26 cellular contexts compared by ENCODE assay signal in the genomic region with DNA sequence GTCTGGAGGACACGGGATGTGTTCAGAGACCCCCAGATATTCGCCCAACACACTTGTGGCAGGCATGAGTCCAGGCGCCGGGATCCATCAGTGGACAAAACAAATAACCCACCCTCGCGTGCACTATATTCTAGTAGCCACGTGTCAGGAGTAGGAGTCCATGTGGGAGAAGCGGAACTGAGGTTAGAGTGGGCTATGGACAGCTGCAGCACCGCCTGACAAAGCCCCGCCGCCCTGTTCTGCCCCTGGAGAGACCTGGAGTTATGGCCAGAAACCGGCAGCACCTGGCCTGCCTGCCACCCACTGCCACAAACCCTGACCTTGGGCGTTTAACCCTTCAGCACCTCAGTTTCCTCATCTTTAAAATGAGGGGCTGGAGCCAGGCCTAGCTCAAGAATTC.
"Had no signal": no experiment of that assay in that cellular context is flagged by ENCODE, and none has a peak within 500 bp of the region (broad histone marks: within the 10 kb centered on the region; RNA-seq: fewer than 3 reads in every experiment).

No MANE protein-coding gene starts in this region.

- H3K27ac Mint-ChIP-seq: naive thymus-derived CD8-positive, alpha-beta T cell; nephron; stimulated activated memory B cell treated with anti-CD40 and anti-IgM and Interleukin-4, amounts not matched to agents 10 μg/mL and 1 μg/mL and 100 μg/mL, for 72 hours had no signal

- H3K27ac ChIP-seq: heart right ventricle, hepatocyte, lower lobe of right lung, neutrophil, ovary, suprapubic skin, thoracic aorta, tibial artery, upper lobe of right lung had no signal

- H2AFZ ChIP-seq: hepatocyte had no signal

- H3K79me2 ChIP-seq: hepatocyte had no signal

- H3K36me3 Mint-ChIP-seq: naive thymus-derived CD8-positive, alpha-beta T cell; stimulated activated memory B cell treated with anti-CD40 and anti-IgM and Interleukin-4, amounts not matched to agents 10 μg/mL and 1 μg/mL and 100 μg/mL, for 72 hours had no signal

- H3K27me3 ChIP-seq: hepatocyte, neutrophil, ovary, upper lobe of right lung had no signal

- H3K9me3 Mint-ChIP-seq: nephron, neural crest cell had no signal

- H3K36me3 ChIP-seq: heart right ventricle, lower lobe of right lung, neutrophil, ovary, suprapubic skin, thoracic aorta, tibial artery, upper lobe of right lung had no signal

- H3K4me3 Mint-ChIP-seq: naive thymus-derived CD8-positive, alpha-beta T cell; nephron; neural crest cell; stimulated activated memory B cell treated with anti-CD40 and anti-IgM and Interleukin-4, amounts not matched to agents 10 μg/mL and 1 μg/mL and 100 μg/mL, for 72 hours had no signal

- H3K4me2 ChIP-seq: hepatocyte, smooth muscle cell had no signal

- H3K4me1 ChIP-seq: heart right ventricle, lower lobe of right lung, suprapubic skin, tibial artery, upper lobe of right lung had no signal

- H3K4me1 Mint-ChIP-seq: stimulated activated memory B cell treated with anti-CD40 and anti-IgM and Interleukin-4, amounts not matched to agents 10 μg/mL and 1 μg/mL and 100 μg/mL, for 72 hours had no signal

- DNase-seq: heart right ventricle; kidney glomerular epithelial cell; left cardiac atrium; lower lobe of right lung; mammary epithelial cell; mesenchymal stem cell; naive thymus-derived CD8-positive, alpha-beta T cell; occipital lobe; ovary; right cardiac atrium; stimulated activated CD4-positive, alpha-beta T cell treated with anti-CD3 and anti-CD28 coated beads, Interleukin-1b, Interleukin-23, amount 100 ng/mL, for 48 hours; stimulated activated CD4-positive, alpha-beta T cell treated with anti-CD3 and anti-CD28 coated beads, Interleukin-2, amount 100 ng/mL, for 48 hours; stimulated activated CD4-positive, alpha-beta T cell treated with anti-CD3 and anti-CD28 coated beads, Interleukin-4, amount 100 ng/mL, for 4 hours; stimulated activated CD8-positive, alpha-beta memory T cell treated with anti-CD3 and anti-CD28 coated beads, Interleukin-4, amount 100 ng/mL, for 48 hours; stimulated activated naive CD4-positive, alpha-beta T cell treated with Interleukin-2 at 50 U/mL for 16 hours; tibial artery; trophoblast cell; upper lobe of right lung had no signal

- H3K9me3 ChIP-seq: lower lobe of right lung, neutrophil, ovary, suprapubic skin, thoracic aorta, tibial artery, upper lobe of right lung had no signal

- H3K4me3 ChIP-seq: heart right ventricle, hepatocyte, lower lobe of right lung, ovary, smooth muscle cell, suprapubic skin, thoracic aorta, tibial artery, upper lobe of right lung had no signal
